Comparison of ENCODE assay signal across 18 cellular contexts in genomic region chr14:95119336-95119735, GRCh38.
"Had no signal": no experiment of that assay in that cellular context is flagged by ENCODE, and none has a peak within 500 bp of the region (broad histone marks: within the 10 kb centered on the region; RNA-seq: fewer than 3 reads in every experiment).

No MANE protein-coding gene starts in this region.

- H3K4me3 Mint-ChIP-seq: activated CD4-positive, alpha-beta T cell treated with anti-CD3 and anti-CD28 coated beads, Interleukin-2, amount 10 ng/mL, durations not matched to agents 24 days and 14 days; activated naive CD8-positive, alpha-beta T cell; endodermal cell; nephron progenitor cell; WTC11 had no signal

- H3K9me3 Mint-ChIP-seq: activated CD4-positive, alpha-beta T cell treated with anti-CD3 and anti-CD28 coated beads, Interleukin-2, amount 10 ng/mL, durations not matched to agents 24 days and 14 days; endodermal cell; nephron progenitor cell; WTC11 had no signal

- H3K27me3 Mint-ChIP-seq: activated CD4-positive, alpha-beta T cell treated with anti-CD3 and anti-CD28 coated beads, Interleukin-2, amount 10 ng/mL, durations not matched to agents 24 days and 14 days; activated naive CD8-positive, alpha-beta T cell had no signal

- ATAC-seq: gastroesophageal sphincter, WTC11 had no signal

- H3K27ac Mint-ChIP-seq: activated CD4-positive, alpha-beta T cell treated with anti-CD3 and anti-CD28 coated beads, Interleukin-2, amount 10 ng/mL, durations not matched to agents 24 days and 14 days; activated naive CD8-positive, alpha-beta T cell; endodermal cell; nephron progenitor cell; WTC11 had no signal

- H3K9me3 ChIP-seq: gastroesophageal sphincter, tibial artery, vagina had no signal

- H3K27ac ChIP-seq: gastroesophageal sphincter, hepatocyte, tibial artery, vagina had no signal

- H3K4me3 ChIP-seq: gastroesophageal sphincter, hepatocyte, tibial artery, vagina had no signal

- DNase-seq: activated CD4-positive, alpha-beta T cell treated with anti-CD3 and anti-CD28 coated beads, Interleukin-2, amount 10 ng/mL, durations not matched to agents 24 days and 14 days; activated CD8-positive, alpha-beta memory T cell treated with anti-CD3 and anti-CD28 coated beads for 24 hours; activated gamma-delta T cell treated with Interleukin-2 at 50 U/mL for 16 hours; aorta; dermis blood vessel endothelial cell; endodermal cell; kidney glomerular epithelial cell; mesendoderm; nephron progenitor cell; stimulated activated CD4-positive, alpha-beta T cell treated with anti-CD3 and anti-CD28 coated beads, Interleukin-12 subunit alpha, Interleukin-12 subunit beta, amount 100 ng/mL, for 4 hours; stimulated activated CD4-positive, alpha-beta T cell treated with anti-CD3 and anti-CD28 coated beads, Interleukin-2, amount 100 ng/mL, for 24 hours; SW 1271; tibial artery had no signal

- H3K27me3 ChIP-seq: gastroesophageal sphincter, hepatocyte, tibial artery, vagina had no signal
